Comparison of ENCODE assay signal across 12 cellular contexts in genomic region chr2:222797871-222798270, GRCh38.
DNase-seq lines count a peak whose midpoint lies in the region; ATAC-seq and TF ChIP-seq lines count a peak whose summit lies in the region.
"Had no signal": no experiment of that assay in that cellular context is flagged by ENCODE, and none has a peak within 500 bp of the region (broad histone marks: within the 10 kb centered on the region; RNA-seq: fewer than 3 reads in every experiment).

No MANE protein-coding gene starts in this region.

- 84% methylated on average over 3 of the region's 3 CpGs for WGBS in smooth muscle cell (ENCODE audit: low lambda C conversion rate)

- no peaks in the 10 kb centered on the region for H4K20me1 ChIP-seq in smooth muscle cell (ENCODE audit: low read depth)

- no peak overlapping the region for H3K4me2 ChIP-seq in smooth muscle cell

- no peaks in the 10 kb centered on the region for H3F3A ChIP-seq in smooth muscle cell (ENCODE audit: low read depth)

- ATAC-seq in foreskin keratinocyte (peak; percentile 58), HG03342 (IDR thresholded peaks at IDR 0.05; ENCODE audit: unreplicated experiment) (no peak), GM21381 (IDR thresholded peaks at IDR 0.05; ENCODE audit: unreplicated experiment) (no peak)

- H3K9me3 ChIP-seq in A673 (ENCODE audit: low read depth, low read length, poor library complexity, severe bottlenecking) (no peaks in the 10 kb centered on the region), smooth muscle cell (replicated peaks; ENCODE audit: low read depth) (no peaks in the 10 kb centered on the region)
- H3K9me3 ChIP-seq: Caco-2, heart left ventricle, lower lobe of right lung, neutrophil had no signal

- no peak for TF ChIP-seq CTCF in A673 (conservative IDR thresholded peaks at IDR 0.05; ENCODE audit: low read depth, low read length)
- TF ChIP-seq CTCF in foreskin keratinocyte (conservative IDR thresholded peaks at IDR 0.05), result no peak
- no peak for TF ChIP-seq CTCF in smooth muscle cell (IDR thresholded peaks at IDR 0.05; ENCODE audit: borderline replicate concordance, insufficient read depth, poor library complexity, severe bottlenecking)

- BruUV-seq in A673 (replicated peaks; lab: Mats Ljungman, UMichigan), result no TSS peak

- CTCF ChIA-PET in A673 (lab: Charles Lee), result no interaction called here

- H2AFZ ChIP-seq in smooth muscle cell (ENCODE audit: low read depth), result no peak overlapping the region

- H3K27me3 ChIP-seq in A673 (replicated peaks; ENCODE audit: insufficient read depth, low read depth, low read length, poor library complexity) (no peaks in the 10 kb centered on the region), foreskin keratinocyte (no peaks in the 10 kb centered on the region), smooth muscle cell (ENCODE audit: low read depth) (no peaks in the 10 kb centered on the region)
- H3K27me3 ChIP-seq: heart left ventricle had no signal

- H3K4me1 ChIP-seq in A673 (ENCODE audit: insufficient read depth, low read length, poor library complexity, severe bottlenecking), result peaks cover 21% of the 10 kb centered on the region
- H3K4me1 ChIP-seq in foreskin keratinocyte, result peaks cover 8% of the 10 kb centered on the region
- peaks cover 12% of the 10 kb centered on the region for H3K4me1 ChIP-seq in smooth muscle cell (ENCODE audit: low read depth)

- intact Hi-C loops in A673 (cut with micrococcal nuclease; ENCODE audit: unreplicated experiment), result loop anchor here (5.0 kb wide), 1 partner anchor 104 kb away; no protein-coding TSS in a partner anchor

- POLR2A ChIA-PET in A673 (lab: Charles Lee; ENCODE audit: low non-redundant PET), result interaction anchor here (0.6 kb wide), 1 partner anchor 62 kb away, joined by 3 read pairs; no protein-coding TSS in a partner anchor

- H3K27ac ChIP-seq in A673 (ENCODE audit: low read depth, low read length, poor library complexity, severe bottlenecking) (no peak overlapping the region), foreskin keratinocyte (no peak overlapping the region), smooth muscle cell (ENCODE audit: low read depth) (no peak overlapping the region)
- H3K27ac ChIP-seq: neutrophil had no signal

- H3K9ac ChIP-seq in smooth muscle cell (ENCODE audit: low read depth), result no peak overlapping the region

- H3K79me2 ChIP-seq in smooth muscle cell (ENCODE audit: low read depth), result no peaks in the 10 kb centered on the region

- no peaks in the 10 kb centered on the region for H3K36me3 ChIP-seq in A673 (ENCODE audit: insufficient read depth, low read length, poor library complexity, severe bottlenecking)
- no peaks in the 10 kb centered on the region for H3K36me3 ChIP-seq in smooth muscle cell (ENCODE audit: low read depth)
- H3K36me3 ChIP-seq: heart left ventricle, lower lobe of right lung, neutrophil had no signal

- H3K4me3 ChIP-seq in A673 (ENCODE audit: low read depth, low read length, poor library complexity, severe bottlenecking) (no peak overlapping the region), smooth muscle cell (no peak overlapping the region)
- H3K4me3 ChIP-seq: heart left ventricle, lower lobe of right lung had no signal

- DNase-seq in A673 (ENCODE audit: low spot score) (peak; percentile 17), ELR (ENCODE audit: low read depth) (peak; percentile 12), OCI-M1 (lab: John Stamatoyannopoulos, UW) (peak; percentile 44), foreskin keratinocyte (no peak), smooth muscle cell (lab: John Stamatoyannopoulos, UW; ENCODE audit: unreplicated experiment) (no peak)
- DNase-seq: Caco-2, heart left ventricle, immature natural killer cell, lower lobe of right lung had no signal

Comparison
In these comparisons a context has a peak if more than half of its experiments do, and no peak if none do; other contexts are left out.
1. DNase-seq: peak in A673 (single experiment), ELR (single experiment) and OCI-M1 (single experiment); none in foreskin keratinocyte (0 of 2) and smooth muscle cell (single experiment).